In genomic region chr13:29081036-29081435, GRCh38 we compare ENCODE assay signal across 9 cellular contexts.
DNase-seq lines count a peak whose midpoint lies in the region; ATAC-seq lines count a peak whose summit lies in the region.
"Had no signal": no experiment of that assay in that cellular context is flagged by ENCODE, and none has a peak within 500 bp of the region (broad histone marks: within the 10 kb centered on the region; RNA-seq: fewer than 3 reads in every experiment).

No MANE protein-coding gene starts in this region.

- peak; percentile 25 to 59 for DNase-seq in AML-193 (lab: John Stamatoyannopoulos, UW)
- DNase-seq in RPMI8226, result peak; percentile 76
- DNase-seq in caudate nucleus (lab: John Stamatoyannopoulos, UW), result no peak
- no peak for DNase-seq in AG08396 (ENCODE audit: low spot score)
- DNase-seq in NK-92 (lab: John Stamatoyannopoulos, UW; ENCODE audit: unreplicated experiment), result no peak
- DNase-seq in NCI-H774 (lab: John Stamatoyannopoulos, UW), result no peak

- H3K27ac ChIP-seq in caudate nucleus (ENCODE audit: low read depth, low read length), result no peak overlapping the region
- H3K27ac ChIP-seq: VCaP had no signal

- ATAC-seq in GM18867 (IDR thresholded peaks at IDR 0.05; ENCODE audit: unreplicated experiment) (peak; percentile 92), HG03045 (IDR thresholded peaks at IDR 0.05; ENCODE audit: unreplicated experiment) (peak; percentile 81)

Comparison
In these comparisons a context has a peak if more than half of its experiments do, and no peak if none do; other contexts are left out.
1. DNase-seq: peak in AML-193 (2 of 2) and RPMI8226 (single experiment); none in caudate nucleus (0 of 61), AG08396 (single experiment), NK-92 (single experiment) and NCI-H774 (single experiment).